ENCODE assay signal across 8 cellular contexts in genomic region chr10:84715911-84716310, GRCh38.
DNase-seq lines count a peak whose midpoint lies in the region; ATAC-seq, FAIRE-seq and TF ChIP-seq lines count a peak whose summit lies in the region.

No MANE protein-coding gene starts in this region.

- H3K4me1 Mint-ChIP-seq in activated naive CD4-positive, alpha-beta T cell treated with anti-CD3 and anti-CD28 coated beads, Interleukin-2, amount 10 ng/mL, durations not matched to agents 7 days and 5 days: no peaks in the 10 kb centered on the region

- CTCF ChIA-PET in activated naive CD4-positive, alpha-beta T cell treated with anti-CD3 and anti-CD28 coated beads, Interleukin-2, amount 10 ng/mL, durations not matched to agents 7 days and 5 days (lab: Charles Lee): interaction anchor here (0.9 to 1.3 kb wide), 3 partner anchors 107 to 452 kb away, joined by 3 to 4 read pairs (median 3); no protein-coding TSS in a partner anchor
- CTCF ChIA-PET in H1 (lab: Charles Lee; ENCODE audit: partially characterized antibody): interaction anchor here (0.6 to 6.3 kb wide), 43 partner anchors 8 to 896 kb away, joined by 3 to 36 read pairs (median 4); no protein-coding TSS in a partner anchor

- H3K4me3 ChIP-seq in H7 (ENCODE audit: insufficient read depth, low read depth, low read length) (no peak overlapping the region), H1 (ENCODE audit: extremely low read depth in 1 of 4, insufficient read depth in 2 of 4, low read depth in 3 of 4, low read length in 4 of 4) (no peak overlapping the region), retinal pigment epithelial cell (ENCODE audit: low read length) (no peak overlapping the region)

- peak; percentile 65 for FAIRE-seq in H1 (lab: Jason Lieb, UNC)

- no peak overlapping the region for H3K27ac ChIP-seq in H1 (ENCODE audit: low read depth, low read length)

- POLR2A ChIA-PET in H1 (lab: Charles Lee; ENCODE audit: partially characterized antibody): no interaction called here

- no peak overlapping the region for H3K4ac ChIP-seq in H1 (replicated peaks; ENCODE audit: insufficient read length, low read depth, low read length)

- peak; percentile 77 to 78 for TF ChIP-seq RAD21 in H1 (IDR thresholded peaks at IDR 0.05 in 1 of 2, conservative IDR thresholded peaks at IDR 0.05 in 1 of 2; ENCODE audit: low read depth in 2 of 2, low read length in 2 of 2)

- H2BK5ac ChIP-seq in H1 (ENCODE audit: low read depth, low read length): no peak overlapping the region

- TF ChIP-seq CTCF in H1 (IDR thresholded peaks at IDR 0.05; ENCODE audit: control extremely low read depth in 1 of 3, insufficient read depth in 1 of 3, low read depth in 1 of 3, low read length in 3 of 3) (peak; percentile 93 to 100 (median 99)), retinal pigment epithelial cell (conservative IDR thresholded peaks at IDR 0.05; ENCODE audit: low read depth, low read length) (peak; percentile 41)

- peak; percentile 25 for DNase-seq in activated naive CD4-positive, alpha-beta T cell treated with anti-CD3 and anti-CD28 coated beads, Interleukin-2, amount 10 ng/mL, durations not matched to agents 7 days and 5 days
- no peak for DNase-seq in activated naive CD4-positive, alpha-beta T cell (lab: John Stamatoyannopoulos, UW)
- peak; percentile 81 for DNase-seq in H7
- DNase-seq in NCI-H1048 (lab: John Stamatoyannopoulos, UW): peak; percentile 4
- DNase-seq in H1 (ENCODE audit: low read depth in 1 of 2, low spot score in 2 of 2): peak; percentile 34 to 76
- DNase-seq in retinal pigment epithelial cell (ENCODE audit: low read depth): no peak
- DNase-seq in NOMO-1 (lab: John Stamatoyannopoulos, UW; ENCODE audit: unreplicated experiment in 2 of 2): no peak
- no peak for DNase-seq in sciatic nerve (ENCODE audit: low spot score)

- no peaks in the 10 kb centered on the region for H3K79me1 ChIP-seq in H1 (ENCODE audit: low read depth, low read length)

- H4K8ac ChIP-seq in H1 (ENCODE audit: extremely low read depth, insufficient read depth, low read length): no peak overlapping the region; the same call in 1 of the 2 replicates

- no peak overlapping the region for H4K5ac ChIP-seq in H1 (ENCODE audit: insufficient read length, low read depth, low read length)

- H3K27me3 ChIP-seq in H7 (ENCODE audit: control insufficient read depth, insufficient read depth, low read length) (no peaks in the 10 kb centered on the region), H1 (replicated peaks in 1 of 4; ENCODE audit: control insufficient read depth in 3 of 4, extremely low read depth in 1 of 4, insufficient read depth in 3 of 4, low read length in 3 of 4) (no peaks in the 10 kb centered on the region)

- H2AK5ac ChIP-seq in H1 (ENCODE audit: low read depth, low read length): no peak overlapping the region

- no peak for TF ChIP-seq POLR2A in H1 (IDR thresholded peaks at IDR 0.05; ENCODE audit: control extremely low read depth in 1 of 2, low read depth in 2 of 2, low read length in 2 of 2)

- H3K36me3 ChIP-seq in H7 (replicated peaks; ENCODE audit: control insufficient read depth, insufficient read depth, low read length) (no peaks in the 10 kb centered on the region), H1 (ENCODE audit: control insufficient read depth in 2 of 4, insufficient read depth in 4 of 4, low read length in 3 of 4) (no peaks in the 10 kb centered on the region)

- H2BK20ac ChIP-seq in H1 (ENCODE audit: low read length): no peak overlapping the region

- no peak for TF ChIP-seq EP300 in H1 (IDR thresholded peaks at IDR 0.05; ENCODE audit: borderline replicate concordance in 1 of 2, low read depth in 2 of 2, low read length in 2 of 2)

- H3K14ac ChIP-seq in H1 (ENCODE audit: insufficient read length): no peak overlapping the region

- H4K91ac ChIP-seq in H1 (replicated peaks; ENCODE audit: insufficient read length, low read length): no peak overlapping the region

- H2BK15ac ChIP-seq in H1 (ENCODE audit: low read length): no peak overlapping the region

- no peaks in the 10 kb centered on the region for H3K27me3 Mint-ChIP-seq in activated naive CD4-positive, alpha-beta T cell treated with anti-CD3 and anti-CD28 coated beads, Interleukin-2, amount 10 ng/mL, durations not matched to agents 7 days and 5 days

- H3K9ac ChIP-seq in H1 (replicated peaks in 1 of 4; ENCODE audit: extremely low read depth in 1 of 4, low read depth in 3 of 4, low read length in 3 of 4): no peak overlapping the region

- H2BK12ac ChIP-seq in H1 (ENCODE audit: low read depth, low read length): no peak overlapping the region

- H4K20me1 ChIP-seq in H1 (replicated peaks in 1 of 2; ENCODE audit: control insufficient read depth in 1 of 2, insufficient read depth in 2 of 2, low read length in 2 of 2): no peaks in the 10 kb centered on the region

- H3K18ac ChIP-seq in H1 (ENCODE audit: extremely low read depth, low read length): no peak overlapping the region

- H3K23ac ChIP-seq in H1 (ENCODE audit: insufficient read length): no peak overlapping the region

- no peaks in the 10 kb centered on the region for H3K36me3 Mint-ChIP-seq in activated naive CD4-positive, alpha-beta T cell treated with anti-CD3 and anti-CD28 coated beads, Interleukin-2, amount 10 ng/mL, durations not matched to agents 7 days and 5 days

- no peak overlapping the region for H3K4me2 ChIP-seq in H1 (ENCODE audit: insufficient read depth in 1 of 2, low read depth in 2 of 2, low read length in 2 of 2)

- no peak overlapping the region for H2BK120ac ChIP-seq in H1 (replicated peaks; ENCODE audit: low read depth, low read length)

- no peak overlapping the region for H3K27ac Mint-ChIP-seq in activated naive CD4-positive, alpha-beta T cell treated with anti-CD3 and anti-CD28 coated beads, Interleukin-2, amount 10 ng/mL, durations not matched to agents 7 days and 5 days

- 30% methylated on average over 2 of the region's 2 CpGs; no CpG with 5 or more reads in 1 of the 2 experiments for WGBS in H1 (ENCODE audit: extremely low coverage in 1 of 2, insufficient coverage in 1 of 2, insufficient read length in 1 of 2, insufficient replicate concordance in 2 of 2, low coverage in 1 of 2, low lambda C conversion rate in 2 of 2, missing lambda C conversion rate in 1 of 2), 2 experiments

- no peaks in the 10 kb centered on the region for H3K4me1 ChIP-seq in H1 (replicated peaks in 1 of 4; ENCODE audit: control insufficient read depth in 3 of 4, insufficient read depth in 4 of 4, low read length in 3 of 4)

- H3K4me3 Mint-ChIP-seq in activated naive CD4-positive, alpha-beta T cell treated with anti-CD3 and anti-CD28 coated beads, Interleukin-2, amount 10 ng/mL, durations not matched to agents 7 days and 5 days: no peak overlapping the region

- H3K79me2 ChIP-seq in H1 (ENCODE audit: control insufficient read depth in 1 of 2, insufficient read depth in 2 of 2, low read length in 2 of 2): no peaks in the 10 kb centered on the region

- no peak for ATAC-seq in sciatic nerve

- no peaks in the 10 kb centered on the region for H3K9me3 Mint-ChIP-seq in activated naive CD4-positive, alpha-beta T cell treated with anti-CD3 and anti-CD28 coated beads, Interleukin-2, amount 10 ng/mL, durations not matched to agents 7 days and 5 days

- peaks cover 2% of the 10 kb centered on the region; the same call in 1 of the 2 replicates for H3K23me2 ChIP-seq in H1 (ENCODE audit: low read depth, low read length)

- intact Hi-C loops in sciatic nerve (cut with DNase I): no loop called here

- H3K9me3 ChIP-seq in H1 (ENCODE audit: insufficient read depth in 2 of 2, low read depth in 1 of 2, low read length in 1 of 2): no peaks in the 10 kb centered on the region

- H3K56ac ChIP-seq in H1 (replicated peaks; ENCODE audit: insufficient read length, low read depth, low read length): no peak overlapping the region

- peak overlapping the region; percentile 100 for H2AFZ ChIP-seq in H1 (ENCODE audit: low read length)

TF ChIP-seq in H1, 55 proteins besides CTCF, POLR2A, EP300 and RAD21:
- TF ChIP-seq MAX (IDR thresholded peaks at IDR 0.05): peak; percentile 73
- TF ChIP-seq YY1 (IDR thresholded peaks at IDR 0.05; ENCODE audit: low read depth, low read length): 0 out of 2 replicates have a peak, but pooled peaks have one; percentile 8
- no peak for TF ChIP-seq SUZ12 (IDR thresholded peaks at IDR 0.05; ENCODE audit: low read length)
- peak; percentile 34; the same call in 1 of the 2 replicates for TF ChIP-seq CREB1 (IDR thresholded peaks at IDR 0.05)

Comparison
In these comparisons a context has a peak if more than half of its experiments do, and no peak if none do; other contexts are left out.
1. DNase-seq: peak in activated naive CD4-positive, alpha-beta T cell treated with anti-CD3 and anti-CD28 coated beads, Interleukin-2, amount 10 ng/mL, durations not matched to agents 7 days and 5 days (single experiment), H7 (single experiment), NCI-H1048 (single experiment) and H1 (2 of 2); none in activated naive CD4-positive, alpha-beta T cell (0 of 4), retinal pigment epithelial cell (single experiment), NOMO-1 (0 of 2) and sciatic nerve (single experiment).